1 cellular context compared by ENCODE assay signal in genomic region chr20:17625246-17626051, GRCh38.
A peak's percentile ranks its signal among the peaks of the same experiment; 100 is the strongest.
TF ChIP-seq lines count a peak whose summit lies in the region.

No MANE protein-coding gene starts in this region.

TF ChIP-seq in HepG2, 621 proteins besides CTCF, POLR2A, EP300 and RAD21:
- no peak for TF ChIP-seq KDM6A (CRISPR knock-in tag; IDR thresholded peaks at IDR 0.05; ENCODE audit: low read depth)
- TF ChIP-seq RBM22 (optimal IDR thresholded peaks at IDR 0.05; ENCODE audit: low read length): peak; percentile 34
- TF ChIP-seq DR1 (CRISPR knock-in tag; IDR thresholded peaks at IDR 0.05): 0 out of 2 replicates have a peak, but pooled peaks have one; percentile 20
- peak; percentile 92 for TF ChIP-seq AGO2 (optimal IDR thresholded peaks at IDR 0.05; ENCODE audit: low read depth, low read length)
- TF ChIP-seq DRAP1 (CRISPR knock-in tag; IDR thresholded peaks at IDR 0.05): no peak
- 0 out of 2 replicates have a peak, but pooled peaks have one; percentile 11 for TF ChIP-seq EEA1 (CRISPR knock-in tag; IDR thresholded peaks at IDR 0.05; ENCODE audit: borderline replicate concordance)
- TF ChIP-seq PITX1 (CRISPR knock-in tag; IDR thresholded peaks at IDR 0.05): peak; percentile 16; the same call in 1 of the 2 replicates
TF ChIP-seq in HepG2: peak in this region for 5.
